ENCODE assay signal across 8 cellular contexts in genomic region chr3:170037463-170038433, GRCh38. TPM values are rescaled to one million over a fixed set of nuclear protein-coding genes. Genes with fewer than 3 reads are reported as not detected.
DNase-seq lines count a peak whose midpoint lies in the region; ATAC-seq and TF ChIP-seq lines count a peak whose summit lies in the region.

Gene GPR160 (plus strand): TSS chr3:170037995. CDS start chr3:170083973, 45,978 bp downstream.

- H3K27ac Mint-ChIP-seq in WTC11: peak within 1 kb of the TSS; percentile 87

- peaks cover 12% of the 10 kb centered on the region; the same call in 1 of the 2 replicates for H3K36me3 Mint-ChIP-seq in WTC11

- peak within 1 kb of the TSS; percentile 85 for H3K4me3 Mint-ChIP-seq in WTC11

- CTCF ChIA-PET in AG04449 (lab: Yijun Ruan, JAX) (interaction anchor here (1.0 kb wide), 1 partner anchor 16 kb away, joined by 5 read pairs; no protein-coding TSS in a partner anchor), WTC11 (lab: Charles Lee) (interaction anchor here (0.6 to 1.3 kb wide), 7 partner anchors 41 to 266 kb away, joined by 3 to 7 read pairs (median 3); partner anchors contain the start of genes MYNN and SEC62)

- H3K27me3 Mint-ChIP-seq in WTC11 (ENCODE audit: low read depth): no peaks in the 10 kb centered on the region

- peaks cover 24% of the 10 kb centered on the region for H3K4me1 Mint-ChIP-seq in WTC11

- DNase-seq in AG04449 (ENCODE audit: low read depth, low spot score) (no peak), NCI-H2081 (lab: John Stamatoyannopoulos, UW) (peak; percentile 82 to 85), WTC11 (ENCODE audit: low spot score) (peak; percentile 92), cerebellar cortex (ENCODE audit: low spot score) (peak; percentile 33), left kidney (ENCODE audit: low read depth, low spot score) (peak; percentile 89)
- DNase-seq in stimulated activated CD4-positive, alpha-beta T cell treated with anti-CD3 and anti-CD28 coated beads, Interleukin-4, amount 100 ng/mL, for 1 hour: peak; percentile 85

- POLR2A ChIA-PET in AG04449 (lab: Yijun Ruan, JAX): no interaction called here
- POLR2A ChIA-PET in WTC11 (lab: Charles Lee): no interaction called here

- ATAC-seq in GM18519 (IDR thresholded peaks at IDR 0.05; ENCODE audit: low FRiP score, unreplicated experiment): peak; percentile 77
- peak; percentile 77 for ATAC-seq in HG03025 (IDR thresholded peaks at IDR 0.05; ENCODE audit: low FRiP score, unreplicated experiment)
- ATAC-seq in WTC11: peak; percentile 74

- H3K9me3 Mint-ChIP-seq in WTC11: no peaks in the 10 kb centered on the region

- peak; percentile 68 for TF ChIP-seq CTCF in AG04449 (IDR thresholded peaks at IDR 0.05; ENCODE audit: insufficient read depth, low read length, missing control alignments)
- peak; percentile 79 for TF ChIP-seq CTCF in WTC11 (IDR thresholded peaks at IDR 0.05)

- peak within 1 kb of the TSS; percentile 46 for H3K4me3 ChIP-seq in AG04449 (ENCODE audit: low read depth, low read length)

TF ChIP-seq in WTC11, 78 proteins besides CTCF, POLR2A, EP300 and RAD21 (continues in another document):
- peak; percentile 50; the same call in 1 of the 2 replicates for TF ChIP-seq ARID4B (CRISPR knock-in tag; IDR thresholded peaks at IDR 0.05; ENCODE audit: borderline replicate concordance)
- TF ChIP-seq SP1 (CRISPR knock-in tag; conservative IDR thresholded peaks at IDR 0.05): peak; percentile 42
- TF ChIP-seq TEAD1 (CRISPR knock-in tag; IDR thresholded peaks at IDR 0.05): peak; percentile 74
- peak; percentile 80; the same call in 1 of the 2 replicates for TF ChIP-seq ZNF219 (CRISPR knock-in tag; IDR thresholded peaks at IDR 0.05; ENCODE audit: borderline replicate concordance)
- peak; percentile 93 for TF ChIP-seq HMGXB4 (CRISPR knock-in tag; IDR thresholded peaks at IDR 0.05)
- TF ChIP-seq ZNF423 (CRISPR knock-in tag; IDR thresholded peaks at IDR 0.05): peak; percentile 100
- TF ChIP-seq USF2 (CRISPR knock-in tag; IDR thresholded peaks at IDR 0.05): peak; percentile 71
- TF ChIP-seq E2F5 (CRISPR knock-in tag; IDR thresholded peaks at IDR 0.05): 0 out of 2 replicates have a peak, but pooled peaks have one; percentile 60
- TF ChIP-seq FOXJ3 (CRISPR knock-in tag; IDR thresholded peaks at IDR 0.05; ENCODE audit: borderline replicate concordance): no peak
- peak; percentile 43 for TF ChIP-seq MAX (CRISPR knock-in tag; IDR thresholded peaks at IDR 0.05)
- no peak for TF ChIP-seq NFYB (CRISPR knock-in tag; conservative IDR thresholded peaks at IDR 0.05; ENCODE audit: low read depth)
- TF ChIP-seq EMX1 (CRISPR knock-in tag; IDR thresholded peaks at IDR 0.05): no peak
- TF ChIP-seq ETV6 (CRISPR knock-in tag; IDR thresholded peaks at IDR 0.05): peak; percentile 53; the same call in 1 of the 2 replicates
- TF ChIP-seq ZNF425 (CRISPR knock-in tag; conservative IDR thresholded peaks at IDR 0.05): no peak
- 0 out of 2 replicates have a peak, but pooled peaks have one; percentile 24 for TF ChIP-seq GTF2I (CRISPR knock-in tag; conservative IDR thresholded peaks at IDR 0.05)
- TF ChIP-seq JAZF1 (CRISPR knock-in tag; IDR thresholded peaks at IDR 0.05): no peak
- no peak for TF ChIP-seq FOXP4 (CRISPR knock-in tag; IDR thresholded peaks at IDR 0.05)
- TF ChIP-seq ZNF263 (CRISPR knock-in tag; IDR thresholded peaks at IDR 0.05; ENCODE audit: low read depth): no peak

RNA-seq across cellular contexts. Expression of gene GPR160, which starts in this region (rescaled TPM):
- total RNA-seq in WTC11 (2021): 28.9 to 33.3 TPM (median 32.2 TPM) in 3 replicates
